15 cellular contexts compared by ENCODE assay signal in genomic region chr16:68281368-68282063, GRCh38. TPM values are rescaled to one million over a fixed set of nuclear protein-coding genes. Genes with fewer than 3 reads are reported as not detected.
DNase-seq lines count a peak whose midpoint lies in the region; ATAC-seq and TF ChIP-seq lines count a peak whose summit lies in the region.
"Had no signal": no experiment of that assay in that cellular context is flagged by ENCODE, and none has a peak within 500 bp of the region (broad histone marks: within the 10 kb centered on the region; RNA-seq: fewer than 3 reads in every experiment).

No MANE protein-coding gene starts in this region.

- no peaks in the 10 kb centered on the region for H3K36me3 ChIP-seq in mucosa of descending colon (ENCODE audit: low read depth)
- H3K36me3 ChIP-seq: transverse colon had no signal

- no peaks in the 10 kb centered on the region for H3K4me1 Mint-ChIP-seq in WTC11

- no peak for TF ChIP-seq CTCF in WTC11 (IDR thresholded peaks at IDR 0.05)
- TF ChIP-seq CTCF in mucosa of descending colon (IDR thresholded peaks at IDR 0.05) = no peak

- no peaks in the 10 kb centered on the region for H3K9me3 Mint-ChIP-seq in WTC11
- H3K9me3 Mint-ChIP-seq: mesothelial cell of epicardium had no signal

- H3K27me3 Mint-ChIP-seq in WTC11 (ENCODE audit: low read depth) = no peaks in the 10 kb centered on the region

- no peaks in the 10 kb centered on the region for H3K9me3 ChIP-seq in mucosa of descending colon
- H3K9me3 ChIP-seq: transverse colon had no signal

- H3K4me3 Mint-ChIP-seq in WTC11 = no peak overlapping the region
- H3K4me3 Mint-ChIP-seq: mesothelial cell of epicardium had no signal

- no peak overlapping the region for H3K4me3 ChIP-seq in mucosa of descending colon
- H3K4me3 ChIP-seq: transverse colon had no signal

- POLR2A ChIA-PET in WTC11 (lab: Charles Lee) = no interaction called here

- DNase-seq in activated T-cell treated with anti-CD3 and anti-CD28 coated beads, Interleukin-2, amount 50 U/mL, for 1 hour = peak; percentile 45
- DNase-seq in activated T-cell treated with anti-CD3 and anti-CD28 coated beads for 4 hours (no peak), WTC11 (ENCODE audit: low spot score) (no peak), NCI-H1436 treated with DMSO at 0.1 percent for 48 hours (lab: John Stamatoyannopoulos, UW) (no peak), middle frontal gyrus (ENCODE audit: extremely low spot score, low spot score) (no peak), mucosa of descending colon (no peak)
- peak; percentile 52 for DNase-seq in central memory CD4-positive, alpha-beta T cell
- no peak for DNase-seq in stimulated activated naive CD8-positive, alpha-beta T cell treated with anti-CD3 and anti-CD28 coated beads, Interleukin-15, Interleukin-2, amounts not matched to agents 100 U/mL and 50 U/mL, for 24 hours
- DNase-seq: EL, erythroblast, Kasumi-1, NCI-H2171, SW 1271, transverse colon had no signal

- no peak for ATAC-seq in WTC11
- peak; percentile 67 for ATAC-seq in stimulated activated naive CD8-positive, alpha-beta T cell treated with anti-CD3 and anti-CD28 coated beads, Interleukin-15, Interleukin-2, amounts not matched to agents 100 U/mL and 50 U/mL, for 24 hours
- no peak for ATAC-seq in mucosa of descending colon

- H3K4me1 ChIP-seq in mucosa of descending colon (ENCODE audit: low read depth) = peaks cover 8% of the 10 kb centered on the region

- no peak overlapping the region for H3K27ac Mint-ChIP-seq in WTC11
- H3K27ac Mint-ChIP-seq: mesothelial cell of epicardium had no signal

- peaks cover 13% of the 10 kb centered on the region for H3K36me3 Mint-ChIP-seq in WTC11

- CTCF ChIA-PET in WTC11 (lab: Charles Lee) = no interaction called here

- intact Hi-C loops in mucosa of descending colon (cut with DNase I, micrococcal nuclease) = no loop called here

TF ChIP-seq in WTC11, 78 proteins besides CTCF, POLR2A, EP300 and RAD21:
- TF ChIP-seq ZNF317 (CRISPR knock-in tag; IDR thresholded peaks at IDR 0.05; ENCODE audit: borderline replicate concordance, low read depth) = no peak
- TF ChIP-seq GABPB1 (CRISPR knock-in tag; IDR thresholded peaks at IDR 0.05) = peak; percentile 70

RNA-seq across cellular contexts. Expression of gene SLC7A6, which starts 17.2 kb away (rescaled TPM):
- total RNA-seq in WTC11 (2021) (27.4 TPM in 3 replicates), mucosa of descending colon (10 to 100 TPM; 35.0 to 41.4 (median 37.2) TPM)

RNA-seq across cellular contexts. Expression of gene SLC7A6OS, which starts 29.2 kb away (rescaled TPM):
- total RNA-seq in WTC11 (2021) (20.5 to 22.6 TPM (median 20.7 TPM) in 3 replicates), mucosa of descending colon (10 to 100 TPM; 16.2 to 22.0 (median 18.4) TPM)

RNA-seq across cellular contexts. Expression of gene PRMT7, which starts 29.3 kb away (rescaled TPM):
- total RNA-seq in WTC11 (2021) (50.3 to 59.3 TPM (median 52.5 TPM) in 3 replicates), mucosa of descending colon (10 to 100 TPM; 31.0 to 42.2 (median 41.0) TPM)

RNA-seq across cellular contexts. Expression of gene PLA2G15, which starts 36.3 kb away (rescaled TPM):
- 9.4 to 10.2 TPM (median 9.8 TPM) in 3 replicates for total RNA-seq in WTC11 (2021)
- 10 to 100 TPM; 13.2 to 14.2 (median 13.5) TPM for total RNA-seq in mucosa of descending colon

RNA-seq across cellular contexts. Expression of gene ESRP2, which starts 45.6 kb away (rescaled TPM):
- total RNA-seq in WTC11 (2021) = 48.5 to 55.0 TPM (median 49.8 TPM) in 3 replicates
- 100 to 1,000 TPM in 1 of 3 donors, 10 to 100 TPM in 2; 46.6 to 125 (median 94.5) TPM for total RNA-seq in mucosa of descending colon

Comparison
In these comparisons a context has a peak if more than half of its experiments do, and no peak if none do; other contexts are left out.
1. DNase-seq: peak in activated T-cell treated with anti-CD3 and anti-CD28 coated beads, Interleukin-2, amount 50 U/mL, for 1 hour (single experiment) and central memory CD4-positive, alpha-beta T cell (single experiment); none in activated T-cell treated with anti-CD3 and anti-CD28 coated beads for 4 hours (single experiment), WTC11 (single experiment), stimulated activated naive CD8-positive, alpha-beta T cell treated with anti-CD3 and anti-CD28 coated beads, Interleukin-15, Interleukin-2, amounts not matched to agents 100 U/mL and 50 U/mL, for 24 hours (single experiment), NCI-H1436 treated with DMSO at 0.1 percent for 48 hours (single experiment), middle frontal gyrus (single experiment) and mucosa of descending colon (0 of 3).